In genomic region chr19:50465986-50466771, GRCh38 we compare ENCODE assay signal across 10 cellular contexts.
DNase-seq lines count a peak whose midpoint lies in the region; ATAC-seq and TF ChIP-seq lines count a peak whose summit lies in the region.
"Had no signal": no experiment of that assay in that cellular context is flagged by ENCODE, and none has a peak within 500 bp of the region (broad histone marks: within the 10 kb centered on the region; RNA-seq: fewer than 3 reads in every experiment).

No MANE protein-coding gene starts in this region.

- H3K27me3 ChIP-seq in DOHH2 (ENCODE audit: control insufficient read depth, low read length), result no peaks in the 10 kb centered on the region
- no peaks in the 10 kb centered on the region for H3K27me3 ChIP-seq in neuron (ENCODE audit: insufficient read depth, low read length)

- H3F3A ChIP-seq in DOHH2 (ENCODE audit: control insufficient read depth, insufficient read depth), result no peaks in the 10 kb centered on the region

- H3K9me2 ChIP-seq in DOHH2 (replicated peaks; ENCODE audit: control insufficient read depth, low read length), result no peaks in the 10 kb centered on the region

- no peak overlapping the region for H3K4me3 ChIP-seq in DOHH2 (ENCODE audit: low read length)
- H3K4me3 ChIP-seq in cardiac fibroblast (replicated peaks in 1 of 2; ENCODE audit: low read depth in 2 of 2, low read length in 2 of 2), result no peak overlapping the region
- peak overlapping the region; percentile 1 for H3K4me3 ChIP-seq in neuron (ENCODE audit: low read length)
- H3K4me3 ChIP-seq: GM12878, tibial nerve had no signal

- H3K4me2 ChIP-seq in DOHH2 (ENCODE audit: low read length), result no peak overlapping the region

- no peak overlapping the region for H3K27ac ChIP-seq in DOHH2 (ENCODE audit: low read depth, low read length)
- H3K27ac ChIP-seq: tibial nerve had no signal

- TF ChIP-seq CTCF in DOHH2 (IDR thresholded peaks at IDR 0.05; ENCODE audit: low read depth, low read length, poor library complexity, severe bottlenecking), result peak; percentile 30
- peak; percentile 24 for TF ChIP-seq CTCF in cardiac fibroblast (IDR thresholded peaks at IDR 0.05; ENCODE audit: low read depth, low read length)

- H3K4me1 ChIP-seq in DOHH2 (ENCODE audit: control insufficient read depth, low read length) (peaks cover 5% of the 10 kb centered on the region), neuron (ENCODE audit: insufficient read depth, low read length) (peaks cover 15% of the 10 kb centered on the region)
- H3K4me1 ChIP-seq: tibial nerve had no signal

- H3K36me3 ChIP-seq in DOHH2 (ENCODE audit: control insufficient read depth, low read length) (peaks cover 23% of the 10 kb centered on the region), neuron (ENCODE audit: insufficient read depth, low read length) (no peaks in the 10 kb centered on the region)
- H3K36me3 ChIP-seq: tibial nerve had no signal

- no peaks in the 10 kb centered on the region for H4K20me1 ChIP-seq in DOHH2 (ENCODE audit: control insufficient read depth, insufficient read depth, low read depth, low read length)

- H3K9me3 ChIP-seq in DOHH2 (ENCODE audit: control insufficient read depth, insufficient read depth, low read length) (no peaks in the 10 kb centered on the region), neuron (ENCODE audit: low read length) (no peaks in the 10 kb centered on the region)
- H3K9me3 ChIP-seq: tibial nerve had no signal

- DNase-seq in NCI-H2029 (lab: John Stamatoyannopoulos, UW) (peak; percentile 77), cardiac fibroblast (ENCODE audit: low read depth in 2 of 2) (no peak), kidney glomerular epithelial cell (lab: John Stamatoyannopoulos, UW) (no peak)
- no peak for DNase-seq in activated CD8-positive, alpha-beta memory T cell treated with anti-CD3 and anti-CD28 coated beads, Interleukin-2, amount 50 U/mL, for 48 hours

- ATAC-seq in GM19035 (IDR thresholded peaks at IDR 0.05; ENCODE audit: unreplicated experiment) (no peak), HG03354 (IDR thresholded peaks at IDR 0.05; ENCODE audit: poor library complexity, severe bottlenecking, unreplicated experiment) (no peak)
- ATAC-seq: GM12878 had no signal

- H3K79me2 ChIP-seq in DOHH2 (ENCODE audit: control insufficient read depth, low read length), result no peaks in the 10 kb centered on the region

- H2AFZ ChIP-seq in neuron (ENCODE audit: low read depth, low read length), result no peak overlapping the region
